ENCODE assay signal across 8 cellular contexts in the genomic region with DNA sequence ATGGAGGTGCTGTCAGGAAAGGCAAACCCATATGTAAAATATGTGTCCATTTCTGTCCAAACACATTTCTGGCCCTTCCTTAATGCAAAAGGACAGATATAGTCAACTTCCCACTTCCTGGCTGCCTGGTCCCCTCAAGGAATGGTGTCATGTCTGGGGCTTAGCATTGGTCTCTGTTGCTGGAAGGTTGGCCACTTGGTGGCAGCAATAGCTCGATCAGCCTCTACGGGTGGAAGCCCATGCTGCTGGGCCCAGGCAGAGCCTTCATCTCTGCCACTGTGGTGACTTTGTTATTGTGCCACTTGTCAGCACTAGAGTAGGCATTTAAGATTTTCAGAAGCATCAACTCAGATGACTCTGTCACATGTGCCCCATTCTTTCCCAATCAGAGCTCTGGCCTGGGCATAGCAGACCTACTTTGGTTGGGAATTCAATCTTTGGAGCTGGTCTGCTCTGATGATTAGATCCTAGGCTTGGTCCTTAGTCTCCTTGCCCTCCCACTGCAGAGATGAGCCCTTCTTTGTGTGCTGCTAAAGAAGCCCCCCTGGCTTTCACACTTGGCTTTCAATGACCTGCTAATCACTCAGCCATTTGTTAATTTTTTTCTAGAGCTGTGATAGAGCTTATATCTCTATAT. TPM values are rescaled to one million over a fixed set of nuclear protein-coding genes. Genes with fewer than 3 reads are reported as not detected.
A peak's percentile ranks its signal among the peaks of the same experiment; 100 is the strongest.
DNase-seq lines count a peak whose midpoint lies in the region; ATAC-seq, FAIRE-seq and TF ChIP-seq lines count a peak whose summit lies in the region.

No MANE protein-coding gene starts in this region.

- no peak overlapping the region for H3K4me3 Mint-ChIP-seq in stimulated activated effector memory CD8-positive, alpha-beta T cell treated with anti-CD3 and anti-CD28 coated beads, Interleukin-12 subunit alpha, Interleukin-12 subunit beta, amount 100 ng/mL, for 72 hours

- no peaks in the 10 kb centered on the region for H3K9me3 ChIP-seq in HCT116 (ENCODE audit: control insufficient read depth in 1 of 2, insufficient read depth in 1 of 2, low read depth in 1 of 2, low read length in 2 of 2)
- peaks cover 4% of the 10 kb centered on the region; the same call in 1 of the 2 replicates for H3K9me3 ChIP-seq in HepG2 (ENCODE audit: low read length)

- BruUV-seq in HCT116 (replicated peaks; lab: Mats Ljungman, UMichigan) (no TSS peak), HepG2 (replicated peaks; lab: Mats Ljungman, UMichigan) (no TSS peak)

- TF ChIP-seq EP300 in HepG2 (IDR thresholded peaks at IDR 0.05; ENCODE audit: low read depth in 2 of 2, low read length in 2 of 2) (no peak), HepG2 (CRISPR knock-in tag; IDR thresholded peaks at IDR 0.05; ENCODE audit: borderline replicate concordance) (no peak)

- no peaks in the 10 kb centered on the region for H3K27me3 ChIP-seq in HCT116 (ENCODE audit: insufficient read depth, low read length)
- no peaks in the 10 kb centered on the region for H3K27me3 ChIP-seq in HepG2 (ENCODE audit: control insufficient read depth in 1 of 2, insufficient read depth in 2 of 2, low read length in 2 of 2)

- FAIRE-seq in HepG2 (lab: Jason Lieb, UNC) = peak; percentile 77

- H3K4me1 ChIP-seq in HCT116 (ENCODE audit: control insufficient read depth in 1 of 2, insufficient read depth in 2 of 2, low read length in 2 of 2) = no peaks in the 10 kb centered on the region
- no peaks in the 10 kb centered on the region for H3K4me1 ChIP-seq in HepG2 (ENCODE audit: insufficient read depth, low read length)

- no peaks in the 10 kb centered on the region for H3K79me2 ChIP-seq in HCT116 (ENCODE audit: insufficient read depth, low read length)
- no peaks in the 10 kb centered on the region for H3K79me2 ChIP-seq in HepG2 (ENCODE audit: insufficient read depth, low read length)

- H3K36me3 ChIP-seq in HCT116 (ENCODE audit: control insufficient read depth in 1 of 2, insufficient read depth in 2 of 2, low read length in 2 of 2) (no peaks in the 10 kb centered on the region), HepG2 (replicated peaks in 1 of 2; ENCODE audit: control insufficient read depth in 1 of 2, insufficient read depth in 2 of 2, low read length in 2 of 2) (no peaks in the 10 kb centered on the region)

- intact Hi-C loops in HCT116 (cut with micrococcal nuclease) = loop anchor here (1.0 to 10.0 kb wide), 3 partner anchors 105 to 455 kb away; no protein-coding TSS in a partner anchor
- intact Hi-C loops in HepG2 (cut with micrococcal nuclease; ENCODE audit: unreplicated experiment) = loop anchor here (1.0 to 2.0 kb wide), 3 partner anchors 77 to 192 kb away; no protein-coding TSS in a partner anchor

- peak; percentile 76 to 90 (median 81) for TF ChIP-seq CTCF in HCT116 (IDR thresholded peaks at IDR 0.05 in 2 of 3, conservative IDR thresholded peaks at IDR 0.05 in 1 of 3; ENCODE audit: borderline replicate concordance in 1 of 3, insufficient read depth in 1 of 3, low read depth in 2 of 3, low read length in 2 of 3)
- TF ChIP-seq CTCF in VCaP (conservative IDR thresholded peaks at IDR 0.05) = peak; percentile 81
- TF ChIP-seq CTCF in HepG2 (CRISPR knock-in tag; IDR thresholded peaks at IDR 0.05) = peak; percentile 87

- H3K27ac Mint-ChIP-seq in stimulated activated effector memory CD8-positive, alpha-beta T cell treated with anti-CD3 and anti-CD28 coated beads, Interleukin-12 subunit alpha, Interleukin-12 subunit beta, amount 100 ng/mL, for 72 hours = no peak overlapping the region

- H3K4me2 ChIP-seq in HCT116 (ENCODE audit: low read length) (no peak overlapping the region), HepG2 (ENCODE audit: low read depth, low read length) (no peak overlapping the region)

- no peaks in the 10 kb centered on the region for H4K20me1 ChIP-seq in HCT116 (ENCODE audit: insufficient read depth)
- no peaks in the 10 kb centered on the region for H4K20me1 ChIP-seq in HepG2 (ENCODE audit: insufficient read depth, low read length)

- POLR2A ChIA-PET in HCT116 (lab: Charles Lee) (no interaction called here), HepG2 (lab: Yijun Ruan, JAX) (no interaction called here)

- H2AFZ ChIP-seq in HCT116 (ENCODE audit: low read depth, low read length, poor library complexity, severe bottlenecking) (peak overlapping the region; percentile 0), HepG2 (ENCODE audit: low read length) (no peak overlapping the region)

- in situ Hi-C loops in HepG2 (cut with HindIII; ENCODE audit: extremely low pct_ligation_motif_present, low pct_unique_long_range_greater_than_20kb) = loop anchor here (5.0 to 10.0 kb wide), 2 partner anchors 105 to 192 kb away; no protein-coding TSS in a partner anchor

- H3K27ac ChIP-seq in HCT116 (ENCODE audit: low read depth, low read length) (no peak overlapping the region), VCaP (no peak overlapping the region), HepG2 (ENCODE audit: extremely low read length, insufficient read depth, low read length) (no peak overlapping the region)

- 0% methylated on average over 2 of the region's 2 CpGs for WGBS in HepG2 (ENCODE audit: low lambda C conversion rate)

- ATAC-seq in HCT116 (peak; percentile 99), HepG2 (peak; percentile 100), GM18873 (IDR thresholded peaks at IDR 0.05; ENCODE audit: low FRiP score, unreplicated experiment) (no peak)
- ATAC-seq in stimulated activated effector memory CD8-positive, alpha-beta T cell treated with anti-CD3 and anti-CD28 coated beads, Interleukin-12 subunit alpha, Interleukin-12 subunit beta, amount 100 ng/mL, for 72 hours = peak; percentile 90

- no peak overlapping the region for H3K9ac ChIP-seq in HCT116 (ENCODE audit: low read length)
- H3K9ac ChIP-seq in HepG2 (ENCODE audit: insufficient read depth, low read depth, low read length) = no peak overlapping the region

- H3K9me2 ChIP-seq in HCT116 (ENCODE audit: insufficient read depth) = no peaks in the 10 kb centered on the region

- TF ChIP-seq RAD21 in HCT116 (IDR thresholded peaks at IDR 0.05; ENCODE audit: low read depth) (peak; percentile 88), HepG2 (CRISPR knock-in tag; IDR thresholded peaks at IDR 0.05) (peak; percentile 65; the same call in 1 of the 2 replicates)

- H3K4me3 ChIP-seq in HCT116 (replicated peaks in 1 of 2; ENCODE audit: low read depth in 1 of 2, low read length in 2 of 2) = no peak overlapping the region
- H3K4me3 ChIP-seq in HepG2 (replicated peaks in 1 of 3; ENCODE audit: insufficient read depth in 1 of 3, low read depth in 2 of 3, low read length in 3 of 3) = no peak overlapping the region

- peaks cover 6% of the 10 kb centered on the region for H3K4me1 Mint-ChIP-seq in stimulated activated effector memory CD8-positive, alpha-beta T cell treated with anti-CD3 and anti-CD28 coated beads, Interleukin-12 subunit alpha, Interleukin-12 subunit beta, amount 100 ng/mL, for 72 hours

- RAD21 ChIA-PET in HCT116 (lab: Charles Lee; ENCODE audit: low non-redundant PET in 1 of 2, low total read pairs in 2 of 2, uncharacterized antibody in 2 of 2, unreplicated experiment in 2 of 2) = interaction anchor here (1.0 kb wide), 2 partner anchors 192 kb away, joined by 4 to 5 read pairs; no protein-coding TSS in a partner anchor

- DNase-seq in GDM1 (lab: John Stamatoyannopoulos, UW) = peak; percentile 69
- peak; percentile 54 for DNase-seq in HCT116 (ENCODE audit: low read depth, low spot score)
- peak; percentile 69 for DNase-seq in NCI-H146 (lab: John Stamatoyannopoulos, UW)
- DNase-seq in dedifferentiated amniotic fluid mesenchymal stem cell (ENCODE audit: extremely low spot score) = peak; percentile 47
- DNase-seq in HepG2 (ENCODE audit: low spot score) = peak; percentile 43
- DNase-seq in stimulated activated effector memory CD8-positive, alpha-beta T cell treated with anti-CD3 and anti-CD28 coated beads, Interleukin-12 subunit alpha, Interleukin-12 subunit beta, amount 100 ng/mL, for 72 hours (ENCODE audit: low spot score in 2 of 2) = peak in 1 of 2 donors; percentile 13

- CTCF ChIA-PET in HCT116 (lab: Charles Lee) = interaction anchor here (0.8 to 3.1 kb wide), 6 partner anchors 48 to 232 kb away, joined by 3 to 38 read pairs (median 7); a partner anchor contains a TSS
- CTCF ChIA-PET in HepG2 (lab: Yijun Ruan, JAX; ENCODE audit: low intra/inter-chr PET ratio, low total read pairs) = interaction anchor here (0.6 to 2.1 kb wide), 3 partner anchors 102 to 192 kb away, joined by 3 to 26 read pairs (median 9); no protein-coding TSS in a partner anchor

- TF ChIP-seq POLR2A in HCT116 (IDR thresholded peaks at IDR 0.05; ENCODE audit: borderline replicate concordance, extremely low read depth, insufficient read depth, insufficient read length) (no peak), HepG2 (IDR thresholded peaks at IDR 0.05; ENCODE audit: insufficient read depth in 1 of 2, low read depth in 2 of 2, low read length in 2 of 2) (no peak)

- H3K9me3 Mint-ChIP-seq in stimulated activated effector memory CD8-positive, alpha-beta T cell treated with anti-CD3 and anti-CD28 coated beads, Interleukin-12 subunit alpha, Interleukin-12 subunit beta, amount 100 ng/mL, for 72 hours = no peaks in the 10 kb centered on the region

- no peaks in the 10 kb centered on the region for H3K36me3 Mint-ChIP-seq in stimulated activated effector memory CD8-positive, alpha-beta T cell treated with anti-CD3 and anti-CD28 coated beads, Interleukin-12 subunit alpha, Interleukin-12 subunit beta, amount 100 ng/mL, for 72 hours

RNA-seq across cellular contexts. Expression of a gene that starts 51.0 kb away (rescaled TPM):
- 0.57 TPM for total RNA-seq in HCT116 (2021; ENCODE audit: unreplicated experiment)
- 0.12 and 0.21 TPM in 2 replicates for polyA plus RNA-seq in HCT116 (2012)
- total RNA-seq in HepG2 (2016; rRNA removed; fragmentation: Illumina TruSeq; extraction: Trizol) = not detected in 2 replicates
- total RNA-seq in HepG2 (2016; cell fraction: cytosol; rRNA removed; fragmentation: Illumina TruSeq; extraction: Trizol; ENCODE audit: low read depth) = not detected in 2 replicates
- not detected in 2 replicates for total RNA-seq in HepG2 (2016; cell fraction: insoluble cytoplasmic fraction; rRNA removed; fragmentation: Illumina TruSeq; extraction: Trizol)
- total RNA-seq in HepG2 (2016; cell fraction: membrane; rRNA removed; fragmentation: Illumina TruSeq; extraction: Trizol) = not detected in 2 replicates
- not detected in 2 replicates for total RNA-seq in HepG2 (2016; cell fraction: nucleus; rRNA removed; fragmentation: Illumina TruSeq; extraction: Trizol)
- not detected in 2 replicates for polyA plus RNA-seq in HepG2 (2011; rRNA removed)
- not detected in 2 replicates for polyA plus RNA-seq in HepG2 (2011; cell fraction: cytosol; rRNA removed)
- polyA plus RNA-seq in HepG2 (2011; cell fraction: nucleus; rRNA removed) = not detected in 2 replicates
- not detected in 2 replicates for polyA plus RNA-seq in HepG2 (2012)
- polyA plus RNA-seq in HepG2 (2016; cell fraction: cytosol; fragmentation: Illumina TruSeq; extraction: Trizol; ENCODE audit: low read depth) = not detected in 2 replicates
- polyA plus RNA-seq in HepG2 (2016; cell fraction: insoluble cytoplasmic fraction; fragmentation: Illumina TruSeq; extraction: Trizol; ENCODE audit: low read depth) = not detected in 2 replicates
- not detected in 2 replicates for polyA plus RNA-seq in HepG2 (2016; cell fraction: membrane; fragmentation: Illumina TruSeq; extraction: Trizol; ENCODE audit: low read depth)
- polyA plus RNA-seq in HepG2 (2016; cell fraction: nucleus; fragmentation: Illumina TruSeq; extraction: Trizol; ENCODE audit: insufficient read depth, low read depth) = not detected in 2 replicates
- not detected in 2 replicates for polyA minus RNA-seq in HepG2 (2011; rRNA and poly(A)+ RNA removed; ENCODE audit: low replicate concordance)
- polyA minus RNA-seq in HepG2 (2011; cell fraction: cytosol; rRNA and poly(A)+ RNA removed) = not detected in 2 replicates
- polyA minus RNA-seq in HepG2 (2011; cell fraction: nucleus; rRNA and poly(A)+ RNA removed) = not detected in 2 replicates

RNA-seq across cellular contexts. Expression of a gene that starts 58.5 kb away (rescaled TPM):
- total RNA-seq in HCT116 (2021; ENCODE audit: unreplicated experiment) (81.2 TPM), HepG2 (2016; rRNA removed; fragmentation: Illumina TruSeq; extraction: Trizol) (30.6 and 34.6 TPM in 2 replicates)
- 31.5 and 37.7 TPM in 2 replicates for polyA plus RNA-seq in HCT116 (2012)
- 9.3 and 10.0 TPM in 2 replicates for total RNA-seq in HepG2 (2016; cell fraction: cytosol; rRNA removed; fragmentation: Illumina TruSeq; extraction: Trizol; ENCODE audit: low read depth)
- total RNA-seq in HepG2 (2016; cell fraction: insoluble cytoplasmic fraction; rRNA removed; fragmentation: Illumina TruSeq; extraction: Trizol) = 31.1 and 38.4 TPM in 2 replicates
- 27.8 and 28.9 TPM in 2 replicates for total RNA-seq in HepG2 (2016; cell fraction: membrane; rRNA removed; fragmentation: Illumina TruSeq; extraction: Trizol)
- 104 and 106 TPM in 2 replicates for total RNA-seq in HepG2 (2016; cell fraction: nucleus; rRNA removed; fragmentation: Illumina TruSeq; extraction: Trizol)
- 65.9 and 85.6 TPM in 2 replicates for polyA plus RNA-seq in HepG2 (2011; rRNA removed)
- 21.5 and 30.1 TPM in 2 replicates for polyA plus RNA-seq in HepG2 (2011; cell fraction: cytosol; rRNA removed)
- polyA plus RNA-seq in HepG2 (2011; cell fraction: nucleus; rRNA removed) = 95.3 and 126 TPM in 2 replicates
- polyA plus RNA-seq in HepG2 (2012) = 58.4 and 60.7 TPM in 2 replicates
- 3.1 and 3.8 TPM in 2 replicates for polyA plus RNA-seq in HepG2 (2016; cell fraction: cytosol; fragmentation: Illumina TruSeq; extraction: Trizol; ENCODE audit: low read depth)
- 28.8 and 29.2 TPM in 2 replicates for polyA plus RNA-seq in HepG2 (2016; cell fraction: insoluble cytoplasmic fraction; fragmentation: Illumina TruSeq; extraction: Trizol; ENCODE audit: low read depth)
- 9.1 and 10.2 TPM in 2 replicates for polyA plus RNA-seq in HepG2 (2016; cell fraction: membrane; fragmentation: Illumina TruSeq; extraction: Trizol; ENCODE audit: low read depth)
- polyA plus RNA-seq in HepG2 (2016; cell fraction: nucleus; fragmentation: Illumina TruSeq; extraction: Trizol; ENCODE audit: insufficient read depth, low read depth) = 125 and 132 TPM in 2 replicates
- polyA minus RNA-seq in HepG2 (2011; rRNA and poly(A)+ RNA removed; ENCODE audit: low replicate concordance) = 36.1 and 65.1 TPM in 2 replicates
- 42.8 and 49.8 TPM in 2 replicates for polyA minus RNA-seq in HepG2 (2011; cell fraction: cytosol; rRNA and poly(A)+ RNA removed)
- polyA minus RNA-seq in HepG2 (2011; cell fraction: nucleus; rRNA and poly(A)+ RNA removed) = 350 and 400 TPM in 2 replicates
